In the genomic region with DNA sequence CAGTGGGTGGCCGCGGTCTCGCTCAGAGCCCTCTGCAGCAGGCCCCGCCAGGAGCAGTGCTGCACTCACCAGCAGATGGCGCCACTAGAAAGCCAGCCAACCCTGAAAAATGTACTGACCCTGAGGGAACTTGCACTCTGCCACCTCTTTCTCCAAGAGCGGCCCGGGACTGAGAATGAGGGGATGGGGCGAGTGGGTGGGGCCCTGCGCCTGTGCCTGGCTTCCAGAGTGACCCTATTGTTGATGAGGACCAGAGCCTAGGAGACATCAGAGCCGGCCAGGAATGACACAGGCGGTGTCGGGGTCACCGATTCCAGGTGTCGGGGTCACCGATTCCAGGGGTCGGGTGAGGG, we compare ENCODE assay signal across 8 cellular contexts. TPM values are rescaled to one million over a fixed set of nuclear protein-coding genes. Genes with fewer than 3 reads are reported as not detected.
A peak's percentile ranks its signal among the peaks of the same experiment; 100 is the strongest.
DNase-seq lines count a peak whose midpoint lies in the region; ATAC-seq, FAIRE-seq and TF ChIP-seq lines count a peak whose summit lies in the region.
"Had no signal": no experiment of that assay in that cellular context is flagged by ENCODE, and none has a peak within 500 bp of the region (broad histone marks: within the 10 kb centered on the region; RNA-seq: fewer than 3 reads in every experiment).

No MANE protein-coding gene starts in this region.

- intact Hi-C loops in lower lobe of right lung (cut with DNase I) = no loop called here

- H3K36me3 Mint-ChIP-seq in activated CD4-positive, alpha-beta T cell treated with anti-CD3 and anti-CD28 coated beads, Interleukin-2, amount 10 ng/mL, durations not matched to agents 7 days and 5 days (ENCODE audit: low read depth) = no peaks in the 10 kb centered on the region

- H3K4me1 Mint-ChIP-seq in activated CD4-positive, alpha-beta T cell treated with anti-CD3 and anti-CD28 coated beads, Interleukin-2, amount 10 ng/mL, durations not matched to agents 7 days and 5 days = no peaks in the 10 kb centered on the region

- POLR2A ChIA-PET in activated CD4-positive, alpha-beta T cell treated with anti-CD3 and anti-CD28 coated beads, Interleukin-2, amount 10 ng/mL, durations not matched to agents 7 days and 5 days (lab: Charles Lee) = no interaction called here

- no peak overlapping the region for H3K4me3 ChIP-seq in lower lobe of right lung

- FAIRE-seq in GM12892 (lab: Jason Lieb, UNC) = peak; percentile 85

- no peaks in the 10 kb centered on the region for H3K27me3 ChIP-seq in lower lobe of right lung (ENCODE audit: low read depth)

- CTCF ChIA-PET in activated CD4-positive, alpha-beta T cell treated with anti-CD3 and anti-CD28 coated beads, Interleukin-2, amount 10 ng/mL, durations not matched to agents 7 days and 5 days (lab: Charles Lee) = interaction anchor here (0.6 to 2.9 kb wide), 12 partner anchors 9 to 237 kb away, joined by 3 to 22 read pairs (median 3); no protein-coding TSS in a partner anchor

- H3K4me1 ChIP-seq in lower lobe of right lung = peaks cover 50% of the 10 kb centered on the region

- no peak overlapping the region for H3K27ac Mint-ChIP-seq in activated CD4-positive, alpha-beta T cell treated with anti-CD3 and anti-CD28 coated beads, Interleukin-2, amount 10 ng/mL, durations not matched to agents 7 days and 5 days

- TF ChIP-seq CTCF in lower lobe of right lung (IDR thresholded peaks at IDR 0.05) = peak; percentile 94

- peak overlapping the region; percentile 53 for H3K27ac ChIP-seq in lower lobe of right lung

- peak; percentile 61 for ATAC-seq in HG02610 (IDR thresholded peaks at IDR 0.05; ENCODE audit: unreplicated experiment)
- peak; percentile 86 to 92 for ATAC-seq in lower lobe of right lung

- H3K27me3 Mint-ChIP-seq in activated CD4-positive, alpha-beta T cell treated with anti-CD3 and anti-CD28 coated beads, Interleukin-2, amount 10 ng/mL, durations not matched to agents 7 days and 5 days = no peaks in the 10 kb centered on the region

- DNase-seq in GM12892 (ENCODE audit: insufficient read length) (peak; percentile 84), NCI-H2227 (lab: John Stamatoyannopoulos, UW; ENCODE audit: unreplicated experiment) (peak; percentile 61), dedifferentiated amniotic fluid mesenchymal stem cell (ENCODE audit: extremely low spot score) (peak; percentile 52), lower lobe of right lung (peak; percentile 74)
- peak; percentile 77 for DNase-seq in activated CD4-positive, alpha-beta T cell treated with anti-CD3 and anti-CD28 coated beads, Interleukin-2, amount 10 ng/mL, durations not matched to agents 7 days and 5 days
- DNase-seq in stimulated activated CD4-positive, alpha-beta T cell treated with anti-CD3 and anti-CD28 coated beads, TNF-alpha, amount 100 ng/mL, for 4 hours (ENCODE audit: low read depth in 3 of 3) = peak; percentile 40 to 70 (median 61)

- H3K9me3 Mint-ChIP-seq in activated CD4-positive, alpha-beta T cell treated with anti-CD3 and anti-CD28 coated beads, Interleukin-2, amount 10 ng/mL, durations not matched to agents 7 days and 5 days = no peaks in the 10 kb centered on the region

- no peak for TF ChIP-seq POLR2A in GM12892 (IDR thresholded peaks at IDR 0.05; ENCODE audit: low read depth, low read length)

- H3K9me3 ChIP-seq in lower lobe of right lung = no peaks in the 10 kb centered on the region

- H3K36me3 ChIP-seq in lower lobe of right lung = no peaks in the 10 kb centered on the region

- H3K4me3 Mint-ChIP-seq in activated CD4-positive, alpha-beta T cell treated with anti-CD3 and anti-CD28 coated beads, Interleukin-2, amount 10 ng/mL, durations not matched to agents 7 days and 5 days = no peak overlapping the region

RNA-seq across cellular contexts. Expression of gene IL17B, which starts 2.9 kb away (rescaled TPM):
- not detected for polyA plus RNA-seq in GM12892 (2012; ENCODE audit: missing spikeins)
- not detected for total RNA-seq in activated CD4-positive, alpha-beta T cell treated with anti-CD3 and anti-CD28 coated beads, Interleukin-2, amount 10 ng/mL, durations not matched to agents 7 days and 5 days
- not detected for total RNA-seq in lower lobe of right lung
- total RNA-seq: mononuclear cell had no signal

RNA-seq across cellular contexts. Expression of gene PCYOX1L, which starts 24.1 kb away (rescaled TPM):
- 7.5 TPM for polyA plus RNA-seq in GM12892 (2012; ENCODE audit: missing spikeins)
- total RNA-seq in activated CD4-positive, alpha-beta T cell treated with anti-CD3 and anti-CD28 coated beads, Interleukin-2, amount 10 ng/mL, durations not matched to agents 7 days and 5 days = 10 to 100 TPM; 34.5 to 34.6 TPM
- total RNA-seq in lower lobe of right lung = 5.9 TPM

RNA-seq across cellular contexts. Expression of gene GRPEL2, which starts 36.7 kb away (rescaled TPM):
- 11.5 TPM for polyA plus RNA-seq in GM12892 (2012; ENCODE audit: missing spikeins)
- total RNA-seq in activated CD4-positive, alpha-beta T cell treated with anti-CD3 and anti-CD28 coated beads, Interleukin-2, amount 10 ng/mL, durations not matched to agents 7 days and 5 days = 10 to 100 TPM; 36.1 to 36.6 TPM
- 15.1 TPM for total RNA-seq in lower lobe of right lung
